ENCODE assay signal across 19 cellular contexts in genomic region chr1:159920202-159920601, GRCh38. TPM values are rescaled to one million over a fixed set of nuclear protein-coding genes. Genes with fewer than 3 reads are reported as not detected.
A peak's percentile ranks its signal among the peaks of the same experiment; 100 is the strongest.
DNase-seq lines count a peak whose midpoint lies in the region; ATAC-seq, FAIRE-seq and TF ChIP-seq lines count a peak whose summit lies in the region.
"Had no signal": no experiment of that assay in that cellular context is flagged by ENCODE, and none has a peak within 500 bp of the region (broad histone marks: within the 10 kb centered on the region; RNA-seq: fewer than 3 reads in every experiment).

No MANE protein-coding gene starts in this region.

- DNase-seq in heart right ventricle (no peak), left cardiac atrium (no peak), T-cell (no peak), kidney (peak; percentile 64), upper lobe of left lung (no peak), amniotic stem cell (lab: John Stamatoyannopoulos, UW) (no peak), kidney glomerular epithelial cell (lab: John Stamatoyannopoulos, UW) (no peak), RCC 7860 (ENCODE audit: low spot score) (no peak)
- DNase-seq: activated CD8-positive, alpha-beta memory T cell treated with anti-CD3 and anti-CD28 coated beads, Interleukin-2, amount 50 U/mL, for 48 hours; AML-193; anterior cingulate cortex; HCEC 1CT; Karpas-422; NCI-H1436 treated with DMSO at 0.1 percent for 48 hours; NCI-H446 had no signal

- H3K9ac ChIP-seq in kidney (ENCODE audit: low read length in 2 of 2), result no peak overlapping the region

- H3K4me1 Mint-ChIP-seq in T-cell, result peaks cover 60 to 80% (median 72%) of the 10 kb centered on the region in 3 donors

- intact Hi-C loops in heart right ventricle (cut with DNase I) (loop anchor here in 3 of 10 donors (5.0 to 10.0 kb wide), 3 partner anchors 63 to 68 kb away; no protein-coding TSS in a partner anchor), left cardiac atrium (cut with DNase I) (no loop called here), kidney (cut with DNase I) (no loop called here)

- H3K27me3 ChIP-seq in heart right ventricle (no peaks in the 10 kb centered on the region), upper lobe of left lung (no peaks in the 10 kb centered on the region)

- no peaks in the 10 kb centered on the region for H3K9me3 Mint-ChIP-seq in T-cell

- no peak for TF ChIP-seq EP300 in upper lobe of left lung (IDR thresholded peaks at IDR 0.05)

- no peaks in the 10 kb centered on the region for H3K9me3 ChIP-seq in heart right ventricle
- H3K9me3 ChIP-seq in kidney (ENCODE audit: control insufficient read depth in 1 of 2, low read length in 2 of 2), result no peaks in the 10 kb centered on the region
- no peaks in the 10 kb centered on the region for H3K9me3 ChIP-seq in upper lobe of left lung

- FAIRE-seq in kidney (lab: Jason Lieb, UNC) (no peak), RCC 7860 (lab: Jason Lieb, UNC) (no peak)

- H3K4me1 ChIP-seq in heart right ventricle (peaks cover 18 to 82% (median 74%) of the 10 kb centered on the region in 9 donors), kidney (ENCODE audit: control insufficient read depth in 1 of 2, insufficient read depth in 1 of 2, low read depth in 1 of 2, low read length in 2 of 2) (peaks cover 9 to 25% of the 10 kb centered on the region in 2 donors), upper lobe of left lung (peaks cover 70 to 88% (median 80%) of the 10 kb centered on the region in 4 donors)

- TF ChIP-seq CTCF in heart right ventricle (IDR thresholded peaks at IDR 0.05), result no peak
- TF ChIP-seq CTCF in kidney (IDR thresholded peaks at IDR 0.05; ENCODE audit: borderline replicate concordance, extremely low read depth, insufficient read depth), result no peak
- TF ChIP-seq CTCF in upper lobe of left lung (IDR thresholded peaks at IDR 0.05), result no peak

- WGBS in heart right ventricle, 2 donors, result 65 to 78% methylated on average over 10 of the region's 10 CpGs
- 85 to 98% methylated on average over 6 to 10 of the region's 10 CpGs for WGBS in upper lobe of left lung, 2 donors

- H3K27ac ChIP-seq in heart right ventricle (peak overlapping the region in 7 of 10 donors; percentile 9 to 100 (median 94)), kidney (ENCODE audit: low read depth in 2 of 2, low read length in 2 of 2) (no peak overlapping the region), upper lobe of left lung (peak overlapping the region in 3 of 4 donors; percentile 97 to 99 (median 97))
- H3K27ac ChIP-seq: SK-N-MC had no signal

- peak overlapping the region in 1 of 3 donors; percentile 91 for H3K4me3 Mint-ChIP-seq in T-cell

- CTCF ChIA-PET in T-cell (lab: Charles Lee), result no interaction called here

- ATAC-seq in heart right ventricle, result no peak
- no peak for ATAC-seq in left cardiac atrium
- no peak for ATAC-seq in T-cell (replicated peaks in 1 of 4)
- no peak for ATAC-seq in upper lobe of left lung (ENCODE audit: low FRiP score in 2 of 2)

- peak overlapping the region; percentile 96 to 100 for H3K27ac Mint-ChIP-seq in T-cell

- no peak for TF ChIP-seq POLR2A in upper lobe of left lung (IDR thresholded peaks at IDR 0.05)

- H3K27me3 Mint-ChIP-seq in T-cell, result no peaks in the 10 kb centered on the region

- peak overlapping the region in 1 of 10 donors; percentile 3 for H3K4me3 ChIP-seq in heart right ventricle
- no peak overlapping the region for H3K4me3 ChIP-seq in kidney (ENCODE audit: low read length in 2 of 2)
- no peak overlapping the region for H3K4me3 ChIP-seq in upper lobe of left lung
- H3K4me3 ChIP-seq: SK-N-MC, skin epidermis had no signal

- peaks cover 0 to 66% (median 32%) of the 10 kb centered on the region in 9 donors for H3K36me3 ChIP-seq in heart right ventricle
- peaks cover 19 to 28% of the 10 kb centered on the region in 2 donors for H3K36me3 ChIP-seq in kidney (ENCODE audit: control insufficient read depth in 1 of 2, insufficient read depth in 2 of 2, low read length in 2 of 2)
- H3K36me3 ChIP-seq in upper lobe of left lung, result peaks cover 21 to 58% (median 47%) of the 10 kb centered on the region in 4 donors

- peaks cover 50% of the 10 kb centered on the region for H3K36me3 Mint-ChIP-seq in T-cell

- POLR2A ChIA-PET in T-cell (lab: Charles Lee), result no interaction called here

RNA-seq across cellular contexts. Expression of gene TAGLN2, which starts 5.1 kb away (rescaled TPM):
- total RNA-seq in heart right ventricle (100 to 1,000 TPM in 4 of 10 donors, 10 to 100 TPM in 6; 65.9 to 228 (median 92.5) TPM), left cardiac atrium (100 to 1,000 TPM; 201 to 276 TPM), T-cell (100 to 1,000 TPM; 210 to 372 (median 245) TPM), kidney (358 TPM), upper lobe of left lung (1,000 to 10,000 TPM in 1 of 6 donors, 100 to 1,000 TPM in 5; 167 to 1,014 (median 605) TPM)
- polyA plus RNA-seq in heart right ventricle (100 to 1,000 TPM; 131 to 283 TPM), kidney (ENCODE audit: insufficient read depth, low read depth, low replicate concordance) (223 TPM)

RNA-seq across cellular contexts. Expression of gene CFAP45, which starts 20.2 kb away (rescaled TPM):
- total RNA-seq in heart right ventricle, result 1 to 10 TPM in 1 of 10 donors, under 1 TPM in 9; 0.17 to 1.5 (median 0.47) TPM
- polyA plus RNA-seq in heart right ventricle, result 1 to 10 TPM in 1 of 2 donors, under 1 TPM in 1; 0.70 to 1.4 TPM
- total RNA-seq in left cardiac atrium, result 1 to 10 TPM; 1.6 to 2.0 TPM
- 1 to 10 TPM; 1.2 to 4.7 (median 1.5) TPM for total RNA-seq in T-cell
- 1.0 TPM for total RNA-seq in kidney
- polyA plus RNA-seq in kidney (ENCODE audit: insufficient read depth, low read depth, low replicate concordance), result 14.2 TPM
- 10 to 100 TPM in 2 of 6 donors, 1 to 10 TPM in 4; 1.2 to 34.6 (median 9.0) TPM for total RNA-seq in upper lobe of left lung
- total RNA-seq: liver had no signal

RNA-seq across cellular contexts. Expression of gene IGSF9, which starts 25.2 kb away (rescaled TPM):
- total RNA-seq in heart right ventricle, result under 1 TPM in 3 of 10 donors, not detected in 7; 0.07 to 0.15 (median 0.08) TPM
- polyA plus RNA-seq in heart right ventricle, result under 1 TPM; 0.03 to 0.15 TPM
- 1 to 10 TPM; 1.4 to 3.3 TPM for total RNA-seq in left cardiac atrium
- under 1 TPM in 3 of 5 donors, not detected in 2; 0.06 to 0.16 (median 0.12) TPM for total RNA-seq in T-cell
- 0.88 TPM for total RNA-seq in kidney
- polyA plus RNA-seq in kidney (ENCODE audit: insufficient read depth, low read depth, low replicate concordance), result 1.3 TPM
- total RNA-seq in upper lobe of left lung, result 1 to 10 TPM in 4 of 6 donors, under 1 TPM in 2; 0.55 to 2.3 (median 1.5) TPM

RNA-seq across cellular contexts. Expression of gene SLAMF9, which starts 33.8 kb away (rescaled TPM):
- total RNA-seq in heart right ventricle (not detected), left cardiac atrium (under 1 TPM in 1 of 2 donors, not detected in 1; 0.35 TPM), T-cell (not detected), kidney (not detected), upper lobe of left lung (under 1 TPM in 1 of 6 donors, not detected in 5; 0.34 TPM)
- polyA plus RNA-seq in heart right ventricle (under 1 TPM in 1 of 2 donors, not detected in 1; 0.13 TPM), kidney (ENCODE audit: insufficient read depth, low read depth, low replicate concordance) (not detected)

RNA-seq across cellular contexts. Expression of gene VSIG8, which starts 57.7 kb away (rescaled TPM):
- total RNA-seq in heart right ventricle (not detected), left cardiac atrium (not detected), T-cell (not detected), kidney (not detected), upper lobe of left lung (under 1 TPM in 1 of 6 donors, not detected in 5; 0.34 TPM)
- polyA plus RNA-seq in heart right ventricle (under 1 TPM in 1 of 2 donors, not detected in 1; 0.44 TPM), kidney (ENCODE audit: insufficient read depth, low read depth, low replicate concordance) (8.1 TPM)
- total RNA-seq: subcutaneous adipose tissue had no signal
- polyA plus RNA-seq: liver had no signal

Comparison
In these comparisons a context has a peak if more than half of its experiments do, and no peak if none do; other contexts are left out.
1. H3K27ac ChIP-seq: peak in heart right ventricle (7 of 10) and upper lobe of left lung (3 of 4); none in kidney (0 of 2).